Comparison of ENCODE assay signal across 12 cellular contexts in the genomic region with DNA sequence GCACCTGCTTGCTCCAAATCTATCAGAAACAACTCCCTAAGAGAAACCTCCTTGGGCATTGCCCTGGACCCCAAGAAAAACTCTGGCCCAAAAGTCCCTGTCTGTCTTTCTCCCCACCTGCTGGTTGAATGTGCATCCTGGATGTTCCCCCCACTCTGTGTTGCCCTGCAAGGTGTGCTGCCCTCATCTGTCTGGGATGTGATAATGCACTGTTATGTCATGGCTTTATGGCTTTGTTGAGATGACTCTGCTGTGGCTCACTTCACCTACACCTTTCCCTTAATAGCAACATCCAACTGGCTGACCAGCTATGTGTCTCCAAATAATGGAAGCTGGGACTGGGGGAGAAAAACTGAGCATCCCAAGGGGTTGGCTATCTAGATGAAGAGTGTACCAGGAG. TPM values are rescaled to one million over a fixed set of nuclear protein-coding genes. Genes with fewer than 3 reads are reported as not detected.
DNase-seq lines count a peak whose midpoint lies in the region; ATAC-seq lines count a peak whose summit lies in the region.
"Had no signal": no experiment of that assay in that cellular context is flagged by ENCODE, and none has a peak within 500 bp of the region (broad histone marks: within the 10 kb centered on the region; RNA-seq: fewer than 3 reads in every experiment).

No MANE protein-coding gene starts in this region.

- H3K4me3 Mint-ChIP-seq in activated naive CD8-positive, alpha-beta T cell, result peak overlapping the region; percentile 3
- H3K4me3 Mint-ChIP-seq in activated naive CD8-positive, alpha-beta T cell treated with anti-CD3 and anti-CD28 coated beads for 36 hours, result no peak overlapping the region
- H3K4me3 Mint-ChIP-seq in stimulated activated memory B cell treated with anti-CD40 and anti-IgM and Interleukin-4, amounts not matched to agents 10 μg/mL and 1 μg/mL and 100 μg/mL, for 72 hours, result peak overlapping the region; percentile 11

- H3K27me3 Mint-ChIP-seq in activated naive CD8-positive, alpha-beta T cell, result no peaks in the 10 kb centered on the region
- H3K27me3 Mint-ChIP-seq in activated naive CD8-positive, alpha-beta T cell treated with anti-CD3 and anti-CD28 coated beads for 36 hours, result no peaks in the 10 kb centered on the region
- H3K27me3 Mint-ChIP-seq in stimulated activated memory B cell treated with anti-CD40 and anti-IgM and Interleukin-4, amounts not matched to agents 10 μg/mL and 1 μg/mL and 100 μg/mL, for 72 hours, result no peaks in the 10 kb centered on the region

- ATAC-seq in stimulated activated memory B cell treated with anti-CD40 and anti-IgM and Interleukin-4, amounts not matched to agents 10 μg/mL and 1 μg/mL and 100 μg/mL, for 72 hours, result no peak
- no peak for ATAC-seq in GM18520 (IDR thresholded peaks at IDR 0.05; ENCODE audit: unreplicated experiment)

- H3K36me3 Mint-ChIP-seq in activated naive CD8-positive, alpha-beta T cell, result peaks cover 23% of the 10 kb centered on the region
- H3K36me3 Mint-ChIP-seq in activated naive CD8-positive, alpha-beta T cell treated with anti-CD3 and anti-CD28 coated beads for 36 hours, result peaks cover 46% of the 10 kb centered on the region
- H3K36me3 Mint-ChIP-seq in stimulated activated memory B cell treated with anti-CD40 and anti-IgM and Interleukin-4, amounts not matched to agents 10 μg/mL and 1 μg/mL and 100 μg/mL, for 72 hours, result peaks cover 42% of the 10 kb centered on the region

- H3K27ac Mint-ChIP-seq in activated naive CD8-positive, alpha-beta T cell, result peak overlapping the region; percentile 3
- no peak overlapping the region for H3K27ac Mint-ChIP-seq in activated naive CD8-positive, alpha-beta T cell treated with anti-CD3 and anti-CD28 coated beads for 36 hours
- no peak overlapping the region for H3K27ac Mint-ChIP-seq in stimulated activated memory B cell treated with anti-CD40 and anti-IgM and Interleukin-4, amounts not matched to agents 10 μg/mL and 1 μg/mL and 100 μg/mL, for 72 hours

- H3K9me3 Mint-ChIP-seq in activated naive CD8-positive, alpha-beta T cell (ENCODE audit: low read depth), result peaks cover 3% of the 10 kb centered on the region
- H3K9me3 Mint-ChIP-seq in activated naive CD8-positive, alpha-beta T cell treated with anti-CD3 and anti-CD28 coated beads for 36 hours, result peaks cover 18% of the 10 kb centered on the region
- peaks cover 7% of the 10 kb centered on the region for H3K9me3 Mint-ChIP-seq in stimulated activated memory B cell treated with anti-CD40 and anti-IgM and Interleukin-4, amounts not matched to agents 10 μg/mL and 1 μg/mL and 100 μg/mL, for 72 hours

- H3K4me1 Mint-ChIP-seq in activated naive CD8-positive, alpha-beta T cell (ENCODE audit: low read depth), result peaks cover 31% of the 10 kb centered on the region
- peaks cover 38% of the 10 kb centered on the region for H3K4me1 Mint-ChIP-seq in activated naive CD8-positive, alpha-beta T cell treated with anti-CD3 and anti-CD28 coated beads for 36 hours
- H3K4me1 Mint-ChIP-seq in stimulated activated memory B cell treated with anti-CD40 and anti-IgM and Interleukin-4, amounts not matched to agents 10 μg/mL and 1 μg/mL and 100 μg/mL, for 72 hours, result peaks cover 44% of the 10 kb centered on the region

- DNase-seq in activated naive CD8-positive, alpha-beta T cell treated with anti-CD3 and anti-CD28 coated beads for 36 hours, result no peak
- DNase-seq in OCI-M1 (lab: John Stamatoyannopoulos, UW) (peak; percentile 73), GM19238 (ENCODE audit: insufficient read length, low spot score) (no peak), SHP77 (lab: John Stamatoyannopoulos, UW) (no peak)
- DNase-seq in effector CD8-positive, alpha-beta T cell (lab: John Stamatoyannopoulos, UW), result peak; percentile 17
- DNase-seq: activated CD8-positive, alpha-beta memory T cell treated with anti-CD3 and anti-CD28 coated beads for 24 hours; EL; NCI-H1694; tibial artery had no signal

RNA-seq across cellular contexts. Expression of gene ZNF20, which starts 2.6 kb away (rescaled TPM):
- 1 to 10 TPM in 1 of 2 experiments, under 1 TPM in 1; 0.74 to 2.6 TPM for total RNA-seq in activated naive CD8-positive, alpha-beta T cell treated with anti-CD3 and anti-CD28 coated beads for 36 hours

RNA-seq across cellular contexts. Expression of gene ZNF625, which starts 19.0 kb away (rescaled TPM):
- 1 to 10 TPM; 3.9 to 4.0 TPM for total RNA-seq in activated naive CD8-positive, alpha-beta T cell treated with anti-CD3 and anti-CD28 coated beads for 36 hours

RNA-seq across cellular contexts. Expression of gene ZNF136, which starts 25.4 kb away (rescaled TPM):
- 10 to 100 TPM; 11.6 to 12.9 TPM for total RNA-seq in activated naive CD8-positive, alpha-beta T cell treated with anti-CD3 and anti-CD28 coated beads for 36 hours

Comparison
In these comparisons a context has a peak if more than half of its experiments do, and no peak if none do; other contexts are left out.
1. DNase-seq: peak in OCI-M1 (single experiment) and effector CD8-positive, alpha-beta T cell (single experiment); none in activated naive CD8-positive, alpha-beta T cell treated with anti-CD3 and anti-CD28 coated beads for 36 hours (single experiment), GM19238 (single experiment) and SHP77 (0 of 2).